35 cellular contexts compared by ENCODE assay signal in genomic region chr12:21600196-21600595, GRCh38. TPM values are rescaled to one million over a fixed set of nuclear protein-coding genes. Genes with fewer than 3 reads are reported as not detected.
"Had no signal": no experiment of that assay in that cellular context is flagged by ENCODE, and none has a peak within 500 bp of the region (broad histone marks: within the 10 kb centered on the region; RNA-seq: fewer than 3 reads in every experiment).

No MANE protein-coding gene starts in this region.

- DNase-seq: natural killer cell; occipital lobe; ovary; posterior cingulate gyrus; psoas muscle; right cardiac atrium; spleen; stimulated activated CD4-positive, alpha-beta T cell treated with anti-CD3 and anti-CD28 coated beads, Interleukin-12 subunit alpha, Interleukin-12 subunit beta, amount 100 ng/mL, for 4 hours; stimulated activated CD4-positive, alpha-beta T cell treated with anti-CD3 and anti-CD28 coated beads, Interleukin-1b, Interleukin-23, amount 100 ng/mL, for 48 hours; stimulated activated CD4-positive, alpha-beta T cell treated with anti-CD3 and anti-CD28 coated beads, Interleukin-4, amount 100 ng/mL, for 1 hour; stimulated activated CD4-positive, alpha-beta T cell treated with anti-CD3 and anti-CD28 coated beads, Interleukin-4, amount 100 ng/mL, for 4 hours; stimulated activated CD8-positive, alpha-beta memory T cell treated with anti-CD3 and anti-CD28 coated beads, Interleukin-4, amount 100 ng/mL, for 48 hours; stimulated activated naive CD4-positive, alpha-beta T cell; stimulated activated naive CD8-positive, alpha-beta T cell treated with anti-CD3 and anti-CD28 coated beads, Interleukin-15, amount 100 ng/mL, for 72 hours; stimulated activated naive CD8-positive, alpha-beta T cell treated with anti-CD3 and anti-CD28 coated beads, Interleukin-15, Interleukin-2, amounts not matched to agents 100 U/mL and 50 U/mL, for 24 hours; substantia nigra; testis; tibial artery; transverse colon; upper lobe of right lung; uterus had no signal

- H3K27ac Mint-ChIP-seq: natural killer cell; nephron; neural progenitor cell; progenitor cell of endocrine pancreas; stimulated activated memory B cell treated with anti-CD40 and anti-IgM and Interleukin-4, amounts not matched to agents 10 μg/mL and 1 μg/mL and 100 μg/mL, for 72 hours; stimulated activated naive CD8-positive, alpha-beta T cell treated with anti-CD3 and anti-CD28 coated beads, Interleukin-15, amount 100 ng/mL, for 72 hours; type B pancreatic cell had no signal

- H3K27me3 Mint-ChIP-seq: stimulated activated memory B cell treated with anti-CD40 and anti-IgM and Interleukin-4, amounts not matched to agents 10 μg/mL and 1 μg/mL and 100 μg/mL, for 72 hours; stimulated activated naive CD8-positive, alpha-beta T cell treated with anti-CD3 and anti-CD28 coated beads, Interleukin-15, amount 100 ng/mL, for 72 hours had no signal

- H3K36me3 Mint-ChIP-seq: natural killer cell; neural progenitor cell; stimulated activated memory B cell treated with anti-CD40 and anti-IgM and Interleukin-4, amounts not matched to agents 10 μg/mL and 1 μg/mL and 100 μg/mL, for 72 hours; type B pancreatic cell had no signal

- ATAC-seq: natural killer cell; psoas muscle; right cardiac atrium; sciatic nerve; stimulated activated naive CD8-positive, alpha-beta T cell treated with anti-CD3 and anti-CD28 coated beads, Interleukin-15, amount 100 ng/mL, for 72 hours; stimulated activated naive CD8-positive, alpha-beta T cell treated with anti-CD3 and anti-CD28 coated beads, Interleukin-15, Interleukin-2, amounts not matched to agents 100 U/mL and 50 U/mL, for 24 hours; upper lobe of right lung had no signal

- H3K4me2 ChIP-seq: neural progenitor cell, smooth muscle cell had no signal

- H3K4me3 ChIP-seq: neural progenitor cell, ovary, psoas muscle, skin epidermis, smooth muscle cell, suprapubic skin, testis, tibial artery, transverse colon, upper lobe of right lung, uterus had no signal

- H3K9me3 Mint-ChIP-seq: natural killer cell; nephron; neural progenitor cell; stimulated activated memory B cell treated with anti-CD40 and anti-IgM and Interleukin-4, amounts not matched to agents 10 μg/mL and 1 μg/mL and 100 μg/mL, for 72 hours; type B pancreatic cell had no signal

- H3K79me2 ChIP-seq: parathyroid adenoma had no signal

- H3K9ac ChIP-seq: neural progenitor cell, parathyroid adenoma had no signal

- H3K27ac ChIP-seq: neural progenitor cell, ovary, parathyroid adenoma, psoas muscle, skin epidermis, spleen, suprapubic skin, testis, tibial artery, transverse colon, upper lobe of right lung, uterus had no signal

- H3K9me3 ChIP-seq: ovary, psoas muscle, spleen, suprapubic skin, testis, tibial artery, transverse colon, upper lobe of right lung, uterus had no signal

- H3K4me3 Mint-ChIP-seq: natural killer cell; nephron; neural progenitor cell; stimulated activated naive CD8-positive, alpha-beta T cell treated with anti-CD3 and anti-CD28 coated beads, Interleukin-15, amount 100 ng/mL, for 72 hours; type B pancreatic cell had no signal

- H3K27me3 ChIP-seq: neural progenitor cell, ovary, spleen, suprapubic skin, testis, tibial artery, transverse colon, upper lobe of right lung, uterus had no signal

- H3K4me1 Mint-ChIP-seq: natural killer cell; nephron; stimulated activated naive CD8-positive, alpha-beta T cell treated with anti-CD3 and anti-CD28 coated beads, Interleukin-15, amount 100 ng/mL, for 72 hours had no signal

- H3K36me3 ChIP-seq: neural progenitor cell, ovary, spleen, suprapubic skin, tibial artery, transverse colon, upper lobe of right lung, uterus had no signal

- H3K4me1 ChIP-seq: parathyroid adenoma, psoas muscle, spleen, suprapubic skin, testis, tibial artery, transverse colon, upper lobe of right lung, uterus had no signal

- H2AFZ ChIP-seq: neural progenitor cell, parathyroid adenoma had no signal

RNA-seq across cellular contexts. Expression of gene GYS2, which starts 4.5 kb away (rescaled TPM):
- total RNA-seq: natural killer cell, occipital lobe, osteoblast, progenitor cell of endocrine pancreas, renal cortical epithelial cell, smooth muscle cell, spleen, testis, upper lobe of right lung, urinary bladder, uterus had no signal
- polyA plus RNA-seq: neural cell, ovary, smooth muscle cell had no signal
